Comparison of ENCODE assay signal across 1 cellular context in the genomic region with DNA sequence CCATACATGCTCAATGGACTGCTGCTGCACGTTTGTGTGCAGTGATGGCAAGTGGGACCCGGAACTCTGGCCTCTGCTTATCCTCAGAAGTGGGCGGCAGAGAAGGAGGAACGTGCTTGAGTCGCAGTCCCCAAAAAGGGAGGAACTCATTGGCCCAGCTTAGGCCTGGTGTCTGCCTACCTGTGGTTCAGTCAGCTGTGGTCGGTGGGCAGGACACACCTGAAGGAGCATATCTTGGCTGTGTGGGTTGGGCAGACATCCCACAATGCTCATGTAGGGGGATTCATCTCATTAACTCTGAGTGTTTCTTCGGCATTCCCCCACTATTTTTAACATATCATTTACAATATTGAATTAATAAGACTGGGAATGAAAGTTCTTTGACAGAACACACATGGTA.
TF ChIP-seq lines count a peak whose summit lies in the region.

No MANE protein-coding gene starts in this region.

TF ChIP-seq in GM12878, 131 proteins besides CTCF, POLR2A, EP300 and RAD21 (continued from another document and continues in another):
- TF ChIP-seq NFIC (IDR thresholded peaks at IDR 0.05; ENCODE audit: low read depth, low read length) (peak; percentile 64; the same call in 1 of the 2 replicates), TARDBP (IDR thresholded peaks at IDR 0.05; ENCODE audit: borderline replicate concordance) (no peak), MYB (IDR thresholded peaks at IDR 0.05; ENCODE audit: borderline replicate concordance, low read depth, low read length) (no peak), MEF2B (IDR thresholded peaks at IDR 0.05; ENCODE audit: partially characterized antibody, poor library complexity, severe bottlenecking) (peak; percentile 31), RCOR1 (conservative IDR thresholded peaks at IDR 0.05; ENCODE audit: low read depth, low read length) (no peak), POU2F2 (IDR thresholded peaks at IDR 0.05; ENCODE audit: borderline replicate concordance, low read depth, low read length) (no peak), ATF3 (IDR thresholded peaks at IDR 0.05; ENCODE audit: borderline replicate concordance, extremely low read depth, low read depth, low read length) (no peak), PML (IDR thresholded peaks at IDR 0.05; ENCODE audit: low read length) (no peak), TAF1 (IDR thresholded peaks at IDR 0.05; ENCODE audit: borderline replicate concordance, low read depth, low read length) (no peak), IKZF1 (conservative IDR thresholded peaks at IDR 0.05) (peak; percentile 67), ESRRA (IDR thresholded peaks at IDR 0.05; ENCODE audit: low read length) (no peak), YBX1 (IDR thresholded peaks at IDR 0.05) (no peak), BCL11A (IDR thresholded peaks at IDR 0.05; ENCODE audit: low read depth, low read length) (peak; percentile 53; the same call in 1 of the 2 replicates), CHD4 (IDR thresholded peaks at IDR 0.05) (no peak), NR2C1 (IDR thresholded peaks at IDR 0.05) (no peak), BRCA1 (IDR thresholded peaks at IDR 0.05; ENCODE audit: low read depth, low read length) (no peak), E4F1 (IDR thresholded peaks at IDR 0.05; ENCODE audit: borderline replicate concordance, partially characterized antibody) (no peak), MTA2 (IDR thresholded peaks at IDR 0.05; ENCODE audit: low read depth) (peak; percentile 81), TCF7 (IDR thresholded peaks at IDR 0.05; ENCODE audit: borderline replicate concordance) (no peak), TCF3 (IDR thresholded peaks at IDR 0.05; ENCODE audit: borderline replicate concordance, insufficient read depth, low read depth, low read length) (no peak), POLR2AphosphoS5 (IDR thresholded peaks at IDR 0.05; ENCODE audit: low read length) (no peak), BACH1 (IDR thresholded peaks at IDR 0.05; ENCODE audit: borderline replicate concordance) (no peak), IRF4 (IDR thresholded peaks at IDR 0.05; ENCODE audit: low read depth, low read length) (no peak), CHD2 (IDR thresholded peaks at IDR 0.05; ENCODE audit: borderline replicate concordance, low read depth, low read length) (no peak), ZNF24 (IDR thresholded peaks at IDR 0.05) (no peak), CBFB (IDR thresholded peaks at IDR 0.05; ENCODE audit: low read depth) (no peak), JUNB (IDR thresholded peaks at IDR 0.05) (no peak), RELA (IDR thresholded peaks at IDR 0.05; ENCODE audit: borderline replicate concordance, partially characterized antibody) (no peak), YY1 (IDR thresholded peaks at IDR 0.05; ENCODE audit: low read depth, low read length) (no peak), ZNF622 (IDR thresholded peaks at IDR 0.05) (no peak), SIN3A (IDR thresholded peaks at IDR 0.05; ENCODE audit: low read depth, low read length) (no peak), POLR2AphosphoS2 (IDR thresholded peaks at IDR 0.05; ENCODE audit: low read depth, low read length) (no peak), MEF2A (IDR thresholded peaks at IDR 0.05; ENCODE audit: insufficient read depth, low read depth, low read length) (peak; percentile 46; the same call in 1 of the 2 replicates), IKZF2 (IDR thresholded peaks at IDR 0.05) (peak; percentile 45 to 52; a peak in 3 of 4 replicates), HDAC2 (IDR thresholded peaks at IDR 0.05) (no peak), MXI1 (IDR thresholded peaks at IDR 0.05; ENCODE audit: low read depth, low read length) (no peak), STAT1 (conservative IDR thresholded peaks at IDR 0.05) (no peak), SPI1 (IDR thresholded peaks at IDR 0.05; ENCODE audit: borderline replicate concordance, insufficient read depth, low read depth, low read length) (peak; percentile 36; the same call in 1 of the 2 replicates)
- TF ChIP-seq, protein P1, sequence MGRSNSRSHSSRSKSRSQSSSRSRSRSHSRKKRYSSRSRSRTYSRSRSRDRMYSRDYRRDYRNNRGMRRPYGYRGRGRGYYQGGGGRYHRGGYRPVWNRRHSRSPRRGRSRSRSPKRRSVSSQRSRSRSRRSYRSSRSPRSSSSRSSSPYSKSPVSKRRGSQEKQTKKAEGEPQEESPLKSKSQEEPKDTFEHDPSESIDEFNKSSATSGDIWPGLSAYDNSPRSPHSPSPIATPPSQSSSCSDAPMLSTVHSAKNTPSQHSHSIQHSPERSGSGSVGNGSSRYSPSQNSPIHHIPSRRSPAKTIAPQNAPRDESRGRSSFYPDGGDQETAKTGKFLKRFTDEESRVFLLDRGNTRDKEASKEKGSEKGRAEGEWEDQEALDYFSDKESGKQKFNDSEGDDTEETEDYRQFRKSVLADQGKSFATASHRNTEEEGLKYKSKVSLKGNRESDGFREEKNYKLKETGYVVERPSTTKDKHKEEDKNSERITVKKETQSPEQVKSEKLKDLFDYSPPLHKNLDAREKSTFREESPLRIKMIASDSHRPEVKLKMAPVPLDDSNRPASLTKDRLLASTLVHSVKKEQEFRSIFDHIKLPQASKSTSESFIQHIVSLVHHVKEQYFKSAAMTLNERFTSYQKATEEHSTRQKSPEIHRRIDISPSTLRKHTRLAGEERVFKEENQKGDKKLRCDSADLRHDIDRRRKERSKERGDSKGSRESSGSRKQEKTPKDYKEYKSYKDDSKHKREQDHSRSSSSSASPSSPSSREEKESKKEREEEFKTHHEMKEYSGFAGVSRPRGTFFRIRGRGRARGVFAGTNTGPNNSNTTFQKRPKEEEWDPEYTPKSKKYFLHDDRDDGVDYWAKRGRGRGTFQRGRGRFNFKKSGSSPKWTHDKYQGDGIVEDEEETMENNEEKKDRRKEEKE (IDR thresholded peaks at IDR 0.05) = no peak
- TF ChIP-seq, protein P2, sequence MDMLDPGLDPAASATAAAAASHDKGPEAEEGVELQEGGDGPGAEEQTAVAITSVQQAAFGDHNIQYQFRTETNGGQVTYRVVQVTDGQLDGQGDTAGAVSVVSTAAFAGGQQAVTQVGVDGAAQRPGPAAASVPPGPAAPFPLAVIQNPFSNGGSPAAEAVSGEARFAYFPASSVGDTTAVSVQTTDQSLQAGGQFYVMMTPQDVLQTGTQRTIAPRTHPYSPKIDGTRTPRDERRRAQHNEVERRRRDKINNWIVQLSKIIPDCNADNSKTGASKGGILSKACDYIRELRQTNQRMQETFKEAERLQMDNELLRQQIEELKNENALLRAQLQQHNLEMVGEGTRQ (IDR thresholded peaks at IDR 0.05; ENCODE audit: borderline replicate concordance, low read depth, low read length) = no peak
- TF ChIP-seq, protein P3, sequence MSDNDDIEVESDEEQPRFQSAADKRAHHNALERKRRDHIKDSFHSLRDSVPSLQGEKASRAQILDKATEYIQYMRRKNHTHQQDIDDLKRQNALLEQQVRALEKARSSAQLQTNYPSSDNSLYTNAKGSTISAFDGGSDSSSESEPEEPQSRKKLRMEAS (IDR thresholded peaks at IDR 0.05; ENCODE audit: low read depth, low read length) = no peak
- TF ChIP-seq, protein P4, sequence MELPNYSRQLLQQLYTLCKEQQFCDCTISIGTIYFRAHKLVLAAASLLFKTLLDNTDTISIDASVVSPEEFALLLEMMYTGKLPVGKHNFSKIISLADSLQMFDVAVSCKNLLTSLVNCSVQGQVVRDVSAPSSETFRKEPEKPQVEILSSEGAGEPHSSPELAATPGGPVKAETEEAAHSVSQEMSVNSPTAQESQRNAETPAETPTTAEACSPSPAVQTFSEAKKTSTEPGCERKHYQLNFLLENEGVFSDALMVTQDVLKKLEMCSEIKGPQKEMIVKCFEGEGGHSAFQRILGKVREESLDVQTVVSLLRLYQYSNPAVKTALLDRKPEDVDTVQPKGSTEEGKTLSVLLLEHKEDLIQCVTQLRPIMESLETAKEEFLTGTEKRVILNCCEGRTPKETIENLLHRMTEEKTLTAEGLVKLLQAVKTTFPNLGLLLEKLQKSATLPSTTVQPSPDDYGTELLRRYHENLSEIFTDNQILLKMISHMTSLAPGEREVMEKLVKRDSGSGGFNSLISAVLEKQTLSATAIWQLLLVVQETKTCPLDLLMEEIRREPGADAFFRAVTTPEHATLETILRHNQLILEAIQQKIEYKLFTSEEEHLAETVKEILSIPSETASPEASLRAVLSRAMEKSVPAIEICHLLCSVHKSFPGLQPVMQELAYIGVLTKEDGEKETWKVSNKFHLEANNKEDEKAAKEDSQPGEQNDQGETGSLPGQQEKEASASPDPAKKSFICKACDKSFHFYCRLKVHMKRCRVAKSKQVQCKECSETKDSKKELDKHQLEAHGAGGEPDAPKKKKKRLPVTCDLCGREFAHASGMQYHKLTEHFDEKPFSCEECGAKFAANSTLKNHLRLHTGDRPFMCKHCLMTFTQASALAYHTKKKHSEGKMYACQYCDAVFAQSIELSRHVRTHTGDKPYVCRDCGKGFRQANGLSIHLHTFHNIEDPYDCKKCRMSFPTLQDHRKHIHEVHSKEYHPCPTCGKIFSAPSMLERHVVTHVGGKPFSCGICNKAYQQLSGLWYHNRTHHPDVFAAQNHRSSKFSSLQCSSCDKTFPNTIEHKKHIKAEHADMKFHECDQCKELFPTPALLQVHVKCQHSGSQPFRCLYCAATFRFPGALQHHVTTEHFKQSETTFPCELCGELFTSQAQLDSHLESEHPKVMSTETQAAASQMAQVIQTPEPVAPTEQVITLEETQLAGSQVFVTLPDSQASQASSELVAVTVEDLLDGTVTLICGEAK (IDR thresholded peaks at IDR 0.05; ENCODE audit: borderline replicate concordance) = no peak
- TF ChIP-seq, protein P5, sequence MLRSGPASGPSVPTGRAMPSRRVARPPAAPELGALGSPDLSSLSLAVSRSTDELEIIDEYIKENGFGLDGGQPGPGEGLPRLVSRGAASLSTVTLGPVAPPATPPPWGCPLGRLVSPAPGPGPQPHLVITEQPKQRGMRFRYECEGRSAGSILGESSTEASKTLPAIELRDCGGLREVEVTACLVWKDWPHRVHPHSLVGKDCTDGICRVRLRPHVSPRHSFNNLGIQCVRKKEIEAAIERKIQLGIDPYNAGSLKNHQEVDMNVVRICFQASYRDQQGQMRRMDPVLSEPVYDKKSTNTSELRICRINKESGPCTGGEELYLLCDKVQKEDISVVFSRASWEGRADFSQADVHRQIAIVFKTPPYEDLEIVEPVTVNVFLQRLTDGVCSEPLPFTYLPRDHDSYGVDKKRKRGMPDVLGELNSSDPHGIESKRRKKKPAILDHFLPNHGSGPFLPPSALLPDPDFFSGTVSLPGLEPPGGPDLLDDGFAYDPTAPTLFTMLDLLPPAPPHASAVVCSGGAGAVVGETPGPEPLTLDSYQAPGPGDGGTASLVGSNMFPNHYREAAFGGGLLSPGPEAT (IDR thresholded peaks at IDR 0.05; ENCODE audit: low read depth) = peak; percentile 37; the same call in 1 of the 2 replicates
- TF ChIP-seq, protein P6, sequence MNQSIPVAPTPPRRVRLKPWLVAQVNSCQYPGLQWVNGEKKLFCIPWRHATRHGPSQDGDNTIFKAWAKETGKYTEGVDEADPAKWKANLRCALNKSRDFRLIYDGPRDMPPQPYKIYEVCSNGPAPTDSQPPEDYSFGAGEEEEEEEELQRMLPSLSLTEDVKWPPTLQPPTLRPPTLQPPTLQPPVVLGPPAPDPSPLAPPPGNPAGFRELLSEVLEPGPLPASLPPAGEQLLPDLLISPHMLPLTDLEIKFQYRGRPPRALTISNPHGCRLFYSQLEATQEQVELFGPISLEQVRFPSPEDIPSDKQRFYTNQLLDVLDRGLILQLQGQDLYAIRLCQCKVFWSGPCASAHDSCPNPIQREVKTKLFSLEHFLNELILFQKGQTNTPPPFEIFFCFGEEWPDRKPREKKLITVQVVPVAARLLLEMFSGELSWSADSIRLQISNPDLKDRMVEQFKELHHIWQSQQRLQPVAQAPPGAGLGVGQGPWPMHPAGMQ (IDR thresholded peaks at IDR 0.05; ENCODE audit: borderline replicate concordance) = no peak
